Comparison of ENCODE assay signal across 1 cellular context in the genomic region with DNA sequence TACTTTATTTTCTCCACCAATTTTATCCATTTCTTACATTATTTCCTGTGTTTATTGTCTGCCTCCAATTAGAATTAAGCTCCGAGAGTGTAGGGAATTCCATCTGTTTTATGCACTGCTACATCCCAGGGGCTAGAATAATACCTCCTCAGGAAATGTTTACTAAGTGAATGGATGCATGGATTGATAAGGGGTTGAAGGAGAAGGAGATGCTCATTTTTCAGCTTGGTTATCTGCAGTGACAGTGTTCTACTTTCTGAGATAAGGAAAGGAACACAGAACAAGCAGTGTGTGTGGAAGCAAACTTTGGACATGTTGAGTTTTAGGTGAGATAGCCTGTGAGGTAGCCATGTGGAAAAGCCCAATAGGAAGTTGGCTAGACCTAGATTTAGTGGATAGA.
TF ChIP-seq lines count a peak whose summit lies in the region.

No MANE protein-coding gene starts in this region.

TF ChIP-seq in HCT116, 20 proteins besides CTCF, POLR2A, EP300 and RAD21 (continued from another document):
- TF ChIP-seq, protein P1, sequence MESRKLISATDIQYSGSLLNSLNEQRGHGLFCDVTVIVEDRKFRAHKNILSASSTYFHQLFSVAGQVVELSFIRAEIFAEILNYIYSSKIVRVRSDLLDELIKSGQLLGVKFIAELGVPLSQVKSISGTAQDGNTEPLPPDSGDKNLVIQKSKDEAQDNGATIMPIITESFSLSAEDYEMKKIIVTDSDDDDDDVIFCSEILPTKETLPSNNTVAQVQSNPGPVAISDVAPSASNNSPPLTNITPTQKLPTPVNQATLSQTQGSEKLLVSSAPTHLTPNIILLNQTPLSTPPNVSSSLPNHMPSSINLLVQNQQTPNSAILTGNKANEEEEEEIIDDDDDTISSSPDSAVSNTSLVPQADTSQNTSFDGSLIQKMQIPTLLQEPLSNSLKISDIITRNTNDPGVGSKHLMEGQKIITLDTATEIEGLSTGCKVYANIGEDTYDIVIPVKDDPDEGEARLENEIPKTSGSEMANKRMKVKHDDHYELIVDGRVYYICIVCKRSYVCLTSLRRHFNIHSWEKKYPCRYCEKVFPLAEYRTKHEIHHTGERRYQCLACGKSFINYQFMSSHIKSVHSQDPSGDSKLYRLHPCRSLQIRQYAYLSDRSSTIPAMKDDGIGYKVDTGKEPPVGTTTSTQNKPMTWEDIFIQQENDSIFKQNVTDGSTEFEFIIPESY (IDR thresholded peaks at IDR 0.05; ENCODE audit: extremely low read depth, insufficient replicate concordance, low read length) = no peak
- no peak for TF ChIP-seq ELF1 (IDR thresholded peaks at IDR 0.05; ENCODE audit: borderline replicate concordance, low read depth)
- no peak for TF ChIP-seq EZH2phosphoT487 (IDR thresholded peaks at IDR 0.05; ENCODE audit: borderline replicate concordance)
